Comparison of ENCODE assay signal across 21 cellular contexts in genomic region chr2:183927367-183928355, GRCh38.
A peak's percentile ranks its signal among the peaks of the same experiment; 100 is the strongest.
DNase-seq lines count a peak whose midpoint lies in the region; ATAC-seq and TF ChIP-seq lines count a peak whose summit lies in the region.
"Had no signal": no experiment of that assay in that cellular context is flagged by ENCODE, and none has a peak within 500 bp of the region (broad histone marks: within the 10 kb centered on the region; RNA-seq: fewer than 3 reads in every experiment).

No MANE protein-coding gene starts in this region.

- H3K4me1 ChIP-seq in PC-3 (ENCODE audit: insufficient read depth, low read length) (peaks cover 14% of the 10 kb centered on the region), mesenchymal stem cell (ENCODE audit: control insufficient read depth, insufficient read depth, low read depth, low read length) (peaks cover 2% of the 10 kb centered on the region)

- H3K9me3 ChIP-seq in PC-3 (ENCODE audit: low read length) (no peaks in the 10 kb centered on the region), mesenchymal stem cell (ENCODE audit: control insufficient read depth, low read length) (no peaks in the 10 kb centered on the region)
- H3K9me3 ChIP-seq: pancreas, vagina had no signal

- H2AK5ac ChIP-seq in mesenchymal stem cell (ENCODE audit: low read length, severe bottlenecking), result no peak overlapping the region

- H3K4me2 ChIP-seq in PC-3 (ENCODE audit: low read length), result peak overlapping the region; percentile 4; the same call in 1 of the 2 replicates
- H3K4me2 ChIP-seq in mesenchymal stem cell (ENCODE audit: low read length, poor library complexity, severe bottlenecking), result no peak overlapping the region
- H3K4me2 ChIP-seq: GM23338 had no signal

- H4K8ac ChIP-seq in mesenchymal stem cell (ENCODE audit: low read length), result no peak overlapping the region

- peak overlapping the region; percentile 61; the same call in 1 of the 2 replicates for H2AFZ ChIP-seq in PC-3 (ENCODE audit: low read length)
- H2AFZ ChIP-seq in mesenchymal stem cell (ENCODE audit: low read depth, low read length), result peak overlapping the region; percentile 46
- H2AFZ ChIP-seq: GM23338 had no signal

- no peak overlapping the region for H3K27ac Mint-ChIP-seq in activated naive CD4-positive, alpha-beta T cell treated with anti-CD3 and anti-CD28 coated beads, Interleukin-2, amount 10 ng/mL, durations not matched to agents 7 days and 5 days
- H3K27ac Mint-ChIP-seq: GM23338; stimulated activated naive CD8-positive, alpha-beta T cell treated with anti-CD3 and anti-CD28 coated beads, Interleukin-15, amount 100 ng/mL, for 72 hours; T-helper 17 cell had no signal

- H3K79me2 ChIP-seq in PC-3 (ENCODE audit: low read length), result no peaks in the 10 kb centered on the region

- H3K27me3 ChIP-seq in PC-3 (ENCODE audit: low read length) (no peaks in the 10 kb centered on the region), mesenchymal stem cell (ENCODE audit: control insufficient read depth in 1 of 2, insufficient read depth in 1 of 2, low read length in 2 of 2) (no peaks in the 10 kb centered on the region)
- H3K27me3 ChIP-seq: pancreas, vagina had no signal

- peak overlapping the region in 1 of 2 experiments; percentile 79 for H3K18ac ChIP-seq in mesenchymal stem cell (ENCODE audit: low read depth in 1 of 2, low read length in 2 of 2)

- H3K27ac ChIP-seq in PC-3 (ENCODE audit: low read length) (peak overlapping the region; percentile 78), mesenchymal stem cell (ENCODE audit: low read length, poor library complexity, severe bottlenecking) (peak overlapping the region; percentile 89)
- H3K27ac ChIP-seq: pancreas, vagina had no signal

- TF ChIP-seq CTCF in PC-3 (conservative IDR thresholded peaks at IDR 0.05; ENCODE audit: low read depth, low read length), result no peak
- TF ChIP-seq CTCF in choroid plexus epithelial cell (conservative IDR thresholded peaks at IDR 0.05; ENCODE audit: low read depth, low read length), result no peak

- H3K4me1 Mint-ChIP-seq in activated naive CD4-positive, alpha-beta T cell treated with anti-CD3 and anti-CD28 coated beads, Interleukin-2, amount 10 ng/mL, durations not matched to agents 7 days and 5 days, result no peaks in the 10 kb centered on the region
- H3K4me1 Mint-ChIP-seq: GM23338; stimulated activated naive CD8-positive, alpha-beta T cell treated with anti-CD3 and anti-CD28 coated beads, Interleukin-15, amount 100 ng/mL, for 72 hours; T-helper 17 cell had no signal

- no peak overlapping the region for H2BK12ac ChIP-seq in mesenchymal stem cell (ENCODE audit: low read length in 2 of 2)

- H3K27me3 Mint-ChIP-seq in activated naive CD4-positive, alpha-beta T cell treated with anti-CD3 and anti-CD28 coated beads, Interleukin-2, amount 10 ng/mL, durations not matched to agents 7 days and 5 days, result no peaks in the 10 kb centered on the region
- H3K27me3 Mint-ChIP-seq: stimulated activated naive CD8-positive, alpha-beta T cell treated with anti-CD3 and anti-CD28 coated beads, Interleukin-15, amount 100 ng/mL, for 72 hours; T-helper 17 cell had no signal

- ATAC-seq in PC-3, result peak; percentile 66
- ATAC-seq: GM12878; GM23338; stimulated activated naive CD8-positive, alpha-beta T cell treated with anti-CD3 and anti-CD28 coated beads, Interleukin-15, amount 100 ng/mL, for 72 hours; T-helper 17 cell had no signal

- H2BK5ac ChIP-seq in mesenchymal stem cell (ENCODE audit: low read depth, low read length, poor library complexity, severe bottlenecking), result no peak overlapping the region

- H3K9me3 Mint-ChIP-seq in activated naive CD4-positive, alpha-beta T cell treated with anti-CD3 and anti-CD28 coated beads, Interleukin-2, amount 10 ng/mL, durations not matched to agents 7 days and 5 days, result peaks cover 8% of the 10 kb centered on the region

- H4K91ac ChIP-seq in mesenchymal stem cell (ENCODE audit: low read length), result peak overlapping the region; percentile 75

- H3K4me3 ChIP-seq in PC-3 (ENCODE audit: low read length), result no peak overlapping the region
- no peak overlapping the region for H3K4me3 ChIP-seq in choroid plexus epithelial cell (ENCODE audit: low read depth, low read length)
- no peak overlapping the region for H3K4me3 ChIP-seq in mesenchymal stem cell (ENCODE audit: insufficient read depth in 1 of 2, low read depth in 1 of 2, low read length in 2 of 2)
- H3K4me3 ChIP-seq: GM12878, GM23338, pancreas, vagina had no signal

- CTCF ChIA-PET in PC-3 (lab: Charles Lee), result no interaction called here
- CTCF ChIA-PET in activated naive CD4-positive, alpha-beta T cell treated with anti-CD3 and anti-CD28 coated beads, Interleukin-2, amount 10 ng/mL, durations not matched to agents 7 days and 5 days (lab: Charles Lee), result no interaction called here

- DNase-seq in ACHN (peak; percentile 5), PC-3 (peak; percentile 82), choroid plexus epithelial cell (ENCODE audit: low read depth) (peak; percentile 64), mesenchymal stem cell (peak; percentile 88), NCI-H2081 (lab: John Stamatoyannopoulos, UW) (no peak), erythroblast (lab: John Stamatoyannopoulos, UW) (no peak)
- no peak for DNase-seq in activated CD4-positive, CD25-positive, alpha-beta regulatory T cell (lab: John Stamatoyannopoulos, UW)
- DNase-seq in activated naive CD4-positive, alpha-beta T cell treated with anti-CD3 and anti-CD28 coated beads, Interleukin-2, amount 10 ng/mL, durations not matched to agents 7 days and 5 days, result no peak
- DNase-seq: activated CD4-positive, alpha-beta T cell treated with anti-CD3 and anti-CD28 coated beads for 1 hour; activated naive CD4-positive, alpha-beta T cell treated with anti-CD3 and anti-CD28 coated beads, Interleukin-2, amount 50 U/mL, for 16 hours; caudate nucleus; head of caudate nucleus; kidney glomerular epithelial cell; pancreas; SHP77; stimulated activated CD4-positive, alpha-beta T cell treated with anti-CD3 and anti-CD28 coated beads, Interleukin-12 subunit alpha, Interleukin-12 subunit beta, amount 100 ng/mL, for 4 hours; stimulated activated naive CD8-positive, alpha-beta T cell treated with anti-CD3 and anti-CD28 coated beads, Interleukin-15, amount 100 ng/mL, for 72 hours; T-helper 17 cell had no signal

- in situ Hi-C loops in ACHN (cut with HindIII; ENCODE audit: low pct_ligation_motif_present, low pct_unique_long_range_greater_than_20kb, low sequenced_read_pairs), result no loop called here

- no peak overlapping the region for H2BK15ac ChIP-seq in mesenchymal stem cell (ENCODE audit: low read depth, poor library complexity, severe bottlenecking)

- H3K9ac ChIP-seq in PC-3 (ENCODE audit: low read length) (peak overlapping the region; percentile 48), mesenchymal stem cell (ENCODE audit: low read length) (no peak overlapping the region)

- 59% methylated on average over 4 of the region's 4 CpGs for WGBS in mesenchymal stem cell

- H3K4ac ChIP-seq in mesenchymal stem cell (ENCODE audit: low read depth in 1 of 2, low read length in 2 of 2), result no peak overlapping the region

- POLR2A ChIA-PET in PC-3 (lab: Charles Lee; ENCODE audit: unreplicated experiment), result no interaction called here

- no peaks in the 10 kb centered on the region for H3K36me3 ChIP-seq in PC-3 (ENCODE audit: low read depth, low read length)
- no peaks in the 10 kb centered on the region for H3K36me3 ChIP-seq in mesenchymal stem cell (ENCODE audit: control insufficient read depth in 1 of 2, insufficient read depth in 2 of 2, low read depth in 1 of 2, low read length in 2 of 2)
- H3K36me3 ChIP-seq: pancreas, vagina had no signal

- H3K36me3 Mint-ChIP-seq in activated naive CD4-positive, alpha-beta T cell treated with anti-CD3 and anti-CD28 coated beads, Interleukin-2, amount 10 ng/mL, durations not matched to agents 7 days and 5 days, result no peaks in the 10 kb centered on the region

- TF ChIP-seq POLR2A in erythroblast (IDR thresholded peaks at IDR 0.05; ENCODE audit: low read length), result no peak

- H3K9me2 ChIP-seq in PC-3 (replicated peaks; ENCODE audit: low read length), result no peaks in the 10 kb centered on the region

- H3K14ac ChIP-seq in mesenchymal stem cell (ENCODE audit: low read length in 2 of 2), result no peak overlapping the region

- H4K20me1 ChIP-seq in PC-3 (ENCODE audit: low read length), result no peaks in the 10 kb centered on the region

- no peak overlapping the region for H3K23ac ChIP-seq in mesenchymal stem cell (ENCODE audit: low read length in 2 of 2)

- intact Hi-C loops in PC-3 (cut with micrococcal nuclease), result no loop called here

- no peaks in the 10 kb centered on the region for H3F3A ChIP-seq in PC-3 (ENCODE audit: low read length, unreplicated experiment)

- BruUV-seq in PC-3 (replicated peaks; lab: Mats Ljungman, UMichigan), result no TSS peak

- H3K79me1 ChIP-seq in mesenchymal stem cell (replicated peaks; ENCODE audit: low read length, poor library complexity, severe bottlenecking), result no peaks in the 10 kb centered on the region

- no peak overlapping the region for H2BK120ac ChIP-seq in mesenchymal stem cell (ENCODE audit: low read depth, low read length)

- no peak overlapping the region for H3K4me3 Mint-ChIP-seq in activated naive CD4-positive, alpha-beta T cell treated with anti-CD3 and anti-CD28 coated beads, Interleukin-2, amount 10 ng/mL, durations not matched to agents 7 days and 5 days
- H3K4me3 Mint-ChIP-seq: GM23338; stimulated activated naive CD8-positive, alpha-beta T cell treated with anti-CD3 and anti-CD28 coated beads, Interleukin-15, amount 100 ng/mL, for 72 hours; T-helper 17 cell had no signal

Comparison
In these comparisons a context has a peak if more than half of its experiments do, and no peak if none do; other contexts are left out.
1. DNase-seq: peak in ACHN (single experiment), PC-3 (single experiment), choroid plexus epithelial cell (single experiment) and mesenchymal stem cell (single experiment); none in NCI-H2081 (0 of 2), erythroblast (0 of 2), activated CD4-positive, CD25-positive, alpha-beta regulatory T cell (0 of 4) and activated naive CD4-positive, alpha-beta T cell treated with anti-CD3 and anti-CD28 coated beads, Interleukin-2, amount 10 ng/mL, durations not matched to agents 7 days and 5 days (single experiment).